9 cellular contexts compared by ENCODE assay signal in the genomic region with DNA sequence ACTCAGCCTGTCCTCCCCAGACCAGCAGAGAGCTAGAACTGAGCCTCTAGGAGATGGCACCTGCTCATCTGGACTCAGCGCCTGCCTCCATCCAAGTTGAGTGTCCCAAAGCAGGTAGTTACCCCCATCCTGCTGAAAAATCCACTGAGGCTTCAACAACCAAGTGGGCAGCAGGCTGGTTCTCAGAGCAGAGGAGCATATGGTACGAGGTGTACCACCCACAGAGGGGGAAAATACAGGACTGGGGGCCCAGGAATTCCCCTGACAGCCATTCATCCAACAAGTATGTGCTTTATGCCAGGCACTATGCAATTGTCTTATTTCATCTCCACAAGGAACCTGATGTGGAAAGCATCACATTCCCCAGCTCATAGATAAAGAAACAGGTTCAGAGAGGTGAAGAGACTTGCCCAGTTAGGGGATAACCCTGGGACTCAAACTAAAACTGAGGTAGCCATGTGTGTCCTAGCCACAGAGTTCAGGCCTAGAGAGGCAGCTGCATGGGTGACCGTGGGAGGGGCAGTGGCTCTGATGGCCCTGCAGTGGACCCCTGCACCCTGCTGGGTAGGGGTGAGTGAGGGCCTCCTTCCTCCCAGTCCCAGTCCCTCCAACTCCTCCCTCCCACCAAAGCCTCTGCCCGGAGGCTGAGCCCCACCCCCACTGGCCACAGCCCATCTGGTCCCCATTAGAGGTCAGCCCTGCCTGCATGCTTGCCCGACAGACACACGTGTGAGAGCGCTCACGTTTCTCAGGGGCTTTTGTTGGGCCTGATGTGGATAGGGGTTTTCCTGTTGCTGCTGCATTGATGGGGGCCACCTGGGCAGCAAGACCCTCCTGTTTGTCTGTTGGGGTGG. TPM values are rescaled to one million over a fixed set of nuclear protein-coding genes. Genes with fewer than 3 reads are reported as not detected.
A peak's percentile ranks its signal among the peaks of the same experiment; 100 is the strongest.
DNase-seq lines count a peak whose midpoint lies in the region; ATAC-seq and TF ChIP-seq lines count a peak whose summit lies in the region.
"Had no signal": no experiment of that assay in that cellular context is flagged by ENCODE, and none has a peak within 500 bp of the region (broad histone marks: within the 10 kb centered on the region; RNA-seq: fewer than 3 reads in every experiment).

No MANE protein-coding gene starts in this region.

- WGBS in transverse colon (ENCODE audit: low coverage in 1 of 2), 2 donors = 74% methylated on average over 8 of the region's 8 CpGs; no CpG with 5 or more reads in 1 of the 2 donors

- H3K4me3 ChIP-seq in choroid plexus epithelial cell (ENCODE audit: low read depth, low read length) (no peak overlapping the region), transverse colon (no peak overlapping the region)

- H3K27me3 ChIP-seq in transverse colon = no peaks in the 10 kb centered on the region

- TF ChIP-seq POLR2A in transverse colon (IDR thresholded peaks at IDR 0.05) = no peak

- H3K9me3 ChIP-seq in transverse colon = no peaks in the 10 kb centered on the region

- peak overlapping the region; percentile 87 to 97 (median 94) for H3K27ac ChIP-seq in transverse colon
- H3K27ac ChIP-seq: 22Rv1 had no signal

- no peak for TF ChIP-seq EP300 in transverse colon (IDR thresholded peaks at IDR 0.05; ENCODE audit: low read depth)

- ATAC-seq in HG02981 (IDR thresholded peaks at IDR 0.05; ENCODE audit: unreplicated experiment) = peak; percentile 65

- peak; percentile 49 for DNase-seq in NCI-H82 (lab: John Stamatoyannopoulos, UW)
- DNase-seq in NCI-H82 treated with DMSO at 0.1 percent for 48 hours (lab: John Stamatoyannopoulos, UW; ENCODE audit: unreplicated experiment) = no peak
- DNase-seq in choroid plexus epithelial cell (ENCODE audit: low read depth) = peak; percentile 64
- DNase-seq in transverse colon = no peak
- DNase-seq in DMS79 (lab: John Stamatoyannopoulos, UW) = no peak
- no peak for DNase-seq in NCI-H1694 (lab: John Stamatoyannopoulos, UW)
- DNase-seq in G401 (ENCODE audit: low spot score) = no peak

- peaks cover 28 to 56% (median 35%) of the 10 kb centered on the region in 4 donors for H3K4me1 ChIP-seq in transverse colon

- H3K36me3 ChIP-seq in transverse colon = no peaks in the 10 kb centered on the region

- intact Hi-C loops in transverse colon (cut with DNase I; ENCODE audit: low total_unique reads) = no loop called here

- in situ Hi-C loops in transverse colon (cut with MboI; ENCODE audit: low pct_ligation_motif_present in 1 of 4, low pct_unique_long_range_greater_than_20kb in 1 of 4, low sequenced_read_pairs in 3 of 4) (loop anchor here in 1 of 4 donors (25.0 kb wide), 1 partner anchor 268 kb away; the partner anchor contains the start of gene IL5), G401 (cut with HindIII; ENCODE audit: low sequenced_read_pairs) (no loop called here)

- TF ChIP-seq CTCF in choroid plexus epithelial cell (conservative IDR thresholded peaks at IDR 0.05; ENCODE audit: low read depth, low read length) (no peak), transverse colon (IDR thresholded peaks at IDR 0.05) (no peak)

RNA-seq across cellular contexts. Expression of gene PDLIM4, which starts 11.4 kb away (rescaled TPM):
- total RNA-seq in transverse colon = 10 to 100 TPM in 3 of 4 donors, 1 to 10 TPM in 1; 9.7 to 43.4 (median 19.7) TPM
- total RNA-seq in G401 (2014; rRNA removed; shearing (Covaris generic)) = not detected in 2 replicates

RNA-seq across cellular contexts. Expression of gene SLC22A4, which starts 25.3 kb away (rescaled TPM):
- 10 to 100 TPM in 2 of 4 donors, 1 to 10 TPM in 1, not detected in 1; 1.6 to 48.3 (median 14.5) TPM for total RNA-seq in transverse colon
- total RNA-seq in G401 (2014; rRNA removed; shearing (Covaris generic)) = 0.31 TPM in 1 of 2 replicates, not detected in the other

RNA-seq across cellular contexts. Expression of gene P4HA2, which starts 41.3 kb away (rescaled TPM):
- 10 to 100 TPM; 22.1 to 53.5 (median 32.7) TPM for total RNA-seq in transverse colon
- 24.7 and 26.2 TPM in 2 replicates for total RNA-seq in G401 (2014; rRNA removed; shearing (Covaris generic))

Comparison
In these comparisons a context has a peak if more than half of its experiments do, and no peak if none do; other contexts are left out.
1. DNase-seq: peak in NCI-H82 (single experiment) and choroid plexus epithelial cell (single experiment); none in NCI-H82 treated with DMSO at 0.1 percent for 48 hours (single experiment), transverse colon (single experiment), DMS79 (single experiment), NCI-H1694 (single experiment) and G401 (single experiment).
2. RNA of gene PDLIM4, which starts 11.4 kb away (total RNA-seq): 9.7 to 43.4 TPM in transverse colon; not detected in G401; every median in the first group is over 10 times any median in the second.